In the genomic region with DNA sequence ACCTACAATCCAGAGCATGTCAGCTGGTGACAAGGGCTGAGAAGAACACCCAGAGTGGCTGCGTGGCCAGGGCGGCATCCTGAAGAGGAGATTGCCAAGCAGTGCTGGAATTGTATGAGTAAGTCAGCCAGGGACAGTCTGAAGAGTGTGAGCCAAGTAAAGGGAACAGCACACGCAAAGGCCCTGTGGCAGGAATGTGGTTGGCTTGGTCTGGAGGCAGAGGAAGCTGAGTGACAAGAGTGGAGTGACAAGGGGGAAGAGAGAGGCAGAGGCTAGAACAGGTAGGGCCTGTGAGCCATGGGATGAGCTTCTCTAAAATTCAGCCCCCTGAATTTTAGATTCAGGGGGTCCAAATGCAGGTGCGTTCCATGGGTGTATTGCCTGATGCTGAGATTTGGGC, we compare ENCODE assay signal across 19 cellular contexts. TPM values are rescaled to one million over a fixed set of nuclear protein-coding genes. Genes with fewer than 3 reads are reported as not detected.
A peak's percentile ranks its signal among the peaks of the same experiment; 100 is the strongest.
DNase-seq lines count a peak whose midpoint lies in the region; ATAC-seq and TF ChIP-seq lines count a peak whose summit lies in the region.
"Had no signal": no experiment of that assay in that cellular context is flagged by ENCODE, and none has a peak within 500 bp of the region (broad histone marks: within the 10 kb centered on the region; RNA-seq: fewer than 3 reads in every experiment).

No MANE protein-coding gene starts in this region.

- no peak overlapping the region for H2AFZ ChIP-seq in neural progenitor cell (replicated peaks)

- H3F3A ChIP-seq in neural progenitor cell (ENCODE audit: low read depth), result peaks cover 5% of the 10 kb centered on the region

- H3K4me3 Mint-ChIP-seq in endodermal cell (no peak overlapping the region), neural progenitor cell (peak overlapping the region; percentile 33)
- H3K4me3 Mint-ChIP-seq: HFFc6 had no signal

- H3K36me3 ChIP-seq in heart left ventricle (no peaks in the 10 kb centered on the region), endodermal cell (ENCODE audit: control insufficient read depth, insufficient read depth, low read length) (no peaks in the 10 kb centered on the region), neural progenitor cell (no peaks in the 10 kb centered on the region), upper lobe of right lung (no peaks in the 10 kb centered on the region)
- H3K36me3 ChIP-seq: BE2C had no signal

- peaks cover 8% of the 10 kb centered on the region for H3K4me1 Mint-ChIP-seq in endodermal cell
- peaks cover 25% of the 10 kb centered on the region for H3K4me1 Mint-ChIP-seq in neural progenitor cell

- peaks cover 21% of the 10 kb centered on the region for H3K27me3 Mint-ChIP-seq in endodermal cell (ENCODE audit: insufficient read depth)
- H3K27me3 Mint-ChIP-seq in neural progenitor cell (ENCODE audit: insufficient read depth, low read depth), result peaks cover 24% of the 10 kb centered on the region

- H3K4me1 ChIP-seq in heart left ventricle (no peaks in the 10 kb centered on the region), endodermal cell (ENCODE audit: control insufficient read depth, insufficient read depth, low read length) (no peaks in the 10 kb centered on the region), neural progenitor cell (peaks cover 15% of the 10 kb centered on the region), upper lobe of right lung (no peaks in the 10 kb centered on the region)
- H3K4me1 ChIP-seq: BE2C, Caco-2 had no signal

- TF ChIP-seq POLR2A in heart left ventricle (IDR thresholded peaks at IDR 0.05) (no peak), erythroblast (IDR thresholded peaks at IDR 0.05; ENCODE audit: low read length) (no peak)

- ATAC-seq in heart left ventricle (no peak), upper lobe of right lung (no peak), GM19455 (IDR thresholded peaks at IDR 0.05; ENCODE audit: unreplicated experiment) (no peak), GM18909 (IDR thresholded peaks at IDR 0.05; ENCODE audit: poor library complexity, unreplicated experiment) (no peak)
- ATAC-seq: K562 had no signal

- no peak overlapping the region for H3K9ac ChIP-seq in endodermal cell (ENCODE audit: extremely low read depth, low read length, poor library complexity, severe bottlenecking)
- H3K9ac ChIP-seq in neural progenitor cell, result no peak overlapping the region

- intact Hi-C loops in cardiac septum (cut with DNase I) (loop anchor here (10.0 kb wide), 1 partner anchor 532 kb away; no protein-coding TSS in a partner anchor), heart left ventricle (cut with DNase I) (loop anchor here in 4 of 10 donors (10.0 kb wide), 3 partner anchors 142 to 532 kb away; no protein-coding TSS in a partner anchor), upper lobe of right lung (cut with DNase I) (no loop called here)

- H3K27ac ChIP-seq in heart left ventricle (no peak overlapping the region), endodermal cell (ENCODE audit: low read depth, low read length) (no peak overlapping the region), neural progenitor cell (no peak overlapping the region), upper lobe of right lung (no peak overlapping the region)

- no peak for TF ChIP-seq CTCF in heart left ventricle (IDR thresholded peaks at IDR 0.05)
- no peak for TF ChIP-seq CTCF in endodermal cell (conservative IDR thresholded peaks at IDR 0.05)
- no peak for TF ChIP-seq CTCF in neural progenitor cell (IDR thresholded peaks at IDR 0.05)
- TF ChIP-seq CTCF in upper lobe of right lung (IDR thresholded peaks at IDR 0.05), result no peak

- DNase-seq in cardiac septum (ENCODE audit: low spot score), result peak; percentile 51
- no peak for DNase-seq in heart left ventricle
- DNase-seq in endodermal cell, result peak; percentile 17
- no peak for DNase-seq in neural progenitor cell (ENCODE audit: low spot score)
- peak; percentile 20 for DNase-seq in upper lobe of right lung
- DNase-seq in erythroblast (lab: John Stamatoyannopoulos, UW), result no peak
- DNase-seq: ACHN; BE2C; C1 segment of cervical spinal cord; Caco-2; CD4-positive, CD25-positive, alpha-beta regulatory T cell; DMS79; GDM1; HCEC 1CT; HFFc6; IMR-90 had no signal

- H3K36me3 Mint-ChIP-seq in endodermal cell (ENCODE audit: low read depth) (no peaks in the 10 kb centered on the region), neural progenitor cell (no peaks in the 10 kb centered on the region)
- H3K36me3 Mint-ChIP-seq: CD4-positive, CD25-positive, alpha-beta regulatory T cell had no signal

- no peaks in the 10 kb centered on the region for H3K79me2 ChIP-seq in neural progenitor cell (ENCODE audit: low read depth)

- 78 to 83% (median 81%) methylated on average over 4 of the region's 4 CpGs for WGBS in heart left ventricle, 4 donors
- WGBS in endodermal cell (ENCODE audit: insufficient coverage in 1 of 2, insufficient read length in 1 of 2), 2 experiments, result 87 to 94% methylated on average over 4 of the region's 4 CpGs

- H3K9me3 Mint-ChIP-seq in endodermal cell, result peaks cover 5% of the 10 kb centered on the region
- no peaks in the 10 kb centered on the region for H3K9me3 Mint-ChIP-seq in neural progenitor cell
- H3K9me3 Mint-ChIP-seq: HFFc6 had no signal

- no peak overlapping the region for H3K4me2 ChIP-seq in neural progenitor cell

- H3K27me3 ChIP-seq in heart left ventricle (peaks cover 0 to 27% (median 5%) of the 10 kb centered on the region in 9 donors), endodermal cell (ENCODE audit: control insufficient read depth, insufficient read depth, low read length, poor library complexity, severe bottlenecking) (no peaks in the 10 kb centered on the region), neural progenitor cell (no peaks in the 10 kb centered on the region), upper lobe of right lung (peaks cover 12% of the 10 kb centered on the region)
- H3K27me3 ChIP-seq: BE2C had no signal

- no peak overlapping the region for H3K4me3 ChIP-seq in heart left ventricle
- no peak overlapping the region for H3K4me3 ChIP-seq in endodermal cell (ENCODE audit: low read length)
- no peak overlapping the region for H3K4me3 ChIP-seq in neural progenitor cell
- H3K4me3 ChIP-seq in upper lobe of right lung, result no peak overlapping the region
- H3K4me3 ChIP-seq: K562 had no signal

- no peaks in the 10 kb centered on the region for H4K20me1 ChIP-seq in neural progenitor cell (ENCODE audit: low read depth)

- peaks cover 0 to 4% (median 0%) of the 10 kb centered on the region in 12 donors for H3K9me3 ChIP-seq in heart left ventricle
- no peaks in the 10 kb centered on the region for H3K9me3 ChIP-seq in endodermal cell (ENCODE audit: control insufficient read depth, low read length)
- no peaks in the 10 kb centered on the region for H3K9me3 ChIP-seq in neural progenitor cell (ENCODE audit: low read depth)
- H3K9me3 ChIP-seq in upper lobe of right lung, result no peaks in the 10 kb centered on the region
- H3K9me3 ChIP-seq: BE2C, Caco-2 had no signal

- H3K27ac Mint-ChIP-seq in endodermal cell (no peak overlapping the region), neural progenitor cell (no peak overlapping the region)
- H3K27ac Mint-ChIP-seq: CD4-positive, CD25-positive, alpha-beta regulatory T cell; HFFc6 had no signal

RNA-seq across cellular contexts. Expression of a gene that starts 53.7 kb away (rescaled TPM):
- total RNA-seq in cardiac septum (112 TPM), heart left ventricle (100 to 1,000 TPM in 7 of 9 donors, 10 to 100 TPM in 2; 87.6 to 160 (median 130) TPM), endodermal cell (10 to 100 TPM; 32.4 to 32.7 TPM), neural progenitor cell (ENCODE audit: low replicate concordance) (36.5 and 39.2 TPM in 2 replicates), upper lobe of right lung (21.7 TPM)
- polyA plus RNA-seq in heart left ventricle, result 100 to 1,000 TPM in 1 of 2 donors, 10 to 100 TPM in 1; 56.7 to 139 TPM
- polyA plus RNA-seq in endodermal cell (2013, experiment 1 of 2), result 45.4 TPM
- polyA plus RNA-seq in endodermal cell (2013, experiment 2 of 2), result 44.3 TPM

Comparison
In these comparisons a context has a peak if more than half of its experiments do, and no peak if none do; other contexts are left out.
1. DNase-seq: peak in cardiac septum (single experiment), endodermal cell (single experiment) and upper lobe of right lung (single experiment); none in heart left ventricle (0 of 5), neural progenitor cell (single experiment) and erythroblast (0 of 2).